Comparison of ENCODE assay signal across 23 cellular contexts in the genomic region with DNA sequence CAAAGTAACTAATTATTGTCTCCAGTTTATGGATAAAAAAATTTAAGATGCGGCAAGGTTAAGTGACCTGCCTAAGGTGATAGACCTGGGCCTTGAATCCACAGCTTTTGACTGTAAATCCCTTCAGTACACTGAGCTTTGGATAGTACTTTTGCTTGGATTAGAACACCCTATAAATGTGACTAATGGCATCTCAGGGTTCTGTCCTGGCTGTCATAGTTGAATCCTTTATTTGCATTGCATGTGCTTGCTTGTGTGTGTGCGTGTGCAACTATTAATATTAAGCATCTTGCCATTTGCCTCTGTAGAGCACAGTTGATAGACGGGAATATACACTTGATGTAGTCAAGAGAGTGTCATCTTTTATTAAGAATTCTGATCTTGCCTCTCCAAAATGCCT.
"Had no signal": no experiment of that assay in that cellular context is flagged by ENCODE, and none has a peak within 500 bp of the region (broad histone marks: within the 10 kb centered on the region; RNA-seq: fewer than 3 reads in every experiment).

No MANE protein-coding gene starts in this region.

- H3K9me3 Mint-ChIP-seq: activated CD4-positive, alpha-beta memory T cell treated with anti-CD3 and anti-CD28 coated beads, Interleukin-2, amount 10 ng/mL, durations not matched to agents 7 days and 5 days; activated naive CD4-positive, alpha-beta T cell treated with anti-CD3 and anti-CD28 coated beads, Interleukin-2, amount 50 U/mL, for 24 hours; activated naive CD8-positive, alpha-beta T cell treated with anti-CD3 and anti-CD28 coated beads, Interleukin-2, amount 50 U/mL, for 24 hours; activated T-helper 2 cell treated with anti-CD3 and anti-CD28 coated beads, Interferon-gamma antibody, Interleukin-2, Interleukin-4, amounts not matched to agents 10 μg/mL and 5 μg/mL and 100 μg/mL, durations not matched to agents 14 hours and 24 hours and 36 hours; dendritic cell treated with granulocyte-macrophage colony-stimulating factor and Interleukin-4, amounts not matched to agents 40 ng/mL and 50 ng/mL, for 4 days had no signal

- H3K4me3 ChIP-seq: breast epithelium, tibial nerve had no signal

- H3K27ac ChIP-seq: breast epithelium, epithelial cell of prostate, tibial nerve, WERI-Rb-1 had no signal

- H3K27me3 Mint-ChIP-seq: activated CD4-positive, alpha-beta T cell treated with anti-CD3 and anti-CD28 coated beads, Interleukin-2, amount 10 ng/mL, durations not matched to agents 24 days and 14 days; activated naive CD4-positive, alpha-beta T cell treated with anti-CD3 and anti-CD28 coated beads, Interleukin-2, amount 50 U/mL, for 24 hours had no signal

- H3K36me3 ChIP-seq: breast epithelium, tibial nerve, WERI-Rb-1 had no signal

- H3K9me3 ChIP-seq: breast epithelium had no signal

- H3K4me3 Mint-ChIP-seq: activated CD4-positive, alpha-beta memory T cell treated with anti-CD3 and anti-CD28 coated beads, Interleukin-2, amount 10 ng/mL, durations not matched to agents 7 days and 5 days; activated CD4-positive, alpha-beta T cell treated with anti-CD3 and anti-CD28 coated beads, Interleukin-2, amount 10 ng/mL, durations not matched to agents 24 days and 14 days; activated naive CD4-positive, alpha-beta T cell treated with anti-CD3 and anti-CD28 coated beads, Interleukin-2, amount 50 U/mL, for 24 hours; activated naive CD8-positive, alpha-beta T cell treated with anti-CD3 and anti-CD28 coated beads, Interleukin-2, amount 50 U/mL, for 24 hours; dendritic cell treated with granulocyte-macrophage colony-stimulating factor and Interleukin-4, amounts not matched to agents 40 ng/mL and 50 ng/mL, for 4 days; T-helper 17 cell had no signal

- H3K4me1 Mint-ChIP-seq: T-helper 17 cell had no signal

- ATAC-seq: activated naive CD8-positive, alpha-beta T cell treated with anti-CD3 and anti-CD28 coated beads, Interleukin-2, amount 50 U/mL, for 24 hours; left ventricle myocardium superior; naive thymus-derived CD4-positive, alpha-beta T cell; right cardiac atrium; T-helper 17 cell had no signal

- H3K36me3 Mint-ChIP-seq: activated naive CD4-positive, alpha-beta T cell treated with anti-CD3 and anti-CD28 coated beads, Interleukin-2, amount 50 U/mL, for 24 hours; naive thymus-derived CD4-positive, alpha-beta T cell had no signal

- H3K27ac Mint-ChIP-seq: activated CD4-positive, alpha-beta memory T cell treated with anti-CD3 and anti-CD28 coated beads, Interleukin-2, amount 10 ng/mL, durations not matched to agents 7 days and 5 days; activated CD4-positive, alpha-beta T cell treated with anti-CD3 and anti-CD28 coated beads, Interleukin-2, amount 10 ng/mL, durations not matched to agents 24 days and 14 days; activated naive CD4-positive, alpha-beta T cell treated with anti-CD3 and anti-CD28 coated beads, Interleukin-2, amount 50 U/mL, for 24 hours; activated naive CD8-positive, alpha-beta T cell treated with anti-CD3 and anti-CD28 coated beads, Interleukin-2, amount 50 U/mL, for 24 hours; activated T-helper 2 cell treated with anti-CD3 and anti-CD28 coated beads, Interferon-gamma antibody, Interleukin-2, Interleukin-4, amounts not matched to agents 10 μg/mL and 5 μg/mL and 100 μg/mL, durations not matched to agents 14 hours and 24 hours and 36 hours; dendritic cell treated with granulocyte-macrophage colony-stimulating factor and Interleukin-4, amounts not matched to agents 40 ng/mL and 50 ng/mL, for 4 days; naive thymus-derived CD4-positive, alpha-beta T cell; T-helper 17 cell had no signal

- DNase-seq: activated CD4-positive, alpha-beta memory T cell treated with anti-CD3 and anti-CD28 coated beads, Interleukin-2, amount 10 ng/mL, durations not matched to agents 7 days and 5 days; activated CD4-positive, alpha-beta T cell treated with anti-CD3 and anti-CD28 coated beads, Interleukin-2, amount 10 ng/mL, durations not matched to agents 24 days and 14 days; activated CD4-positive, CD25-positive, alpha-beta regulatory T cell treated with anti-CD3 and anti-CD28 coated beads, Interleukin-2, amount 50 U/mL, for 72 hours; activated naive CD8-positive, alpha-beta T cell treated with anti-CD3 and anti-CD28 coated beads, Interleukin-2, amount 50 U/mL, for 24 hours; activated T-cell treated with anti-CD3 and anti-CD28 coated beads, Interleukin-2, amount 50 U/mL, for 48 hours; central memory CD4-positive, alpha-beta T cell; islet precursor cell; left ventricle myocardium superior; naive thymus-derived CD4-positive, alpha-beta T cell; posterior cingulate gyrus; right cardiac atrium; stimulated activated CD4-positive, alpha-beta T cell treated with anti-CD3 and anti-CD28 coated beads, Interleukin-15, amount 100 ng/mL, for 24 hours; stimulated activated CD4-positive, alpha-beta T cell treated with anti-CD3 and anti-CD28 coated beads, Interleukin-2, amount 100 ng/mL, for 24 hours; stimulated activated naive CD4-positive, alpha-beta T cell treated with Interleukin-2 at 50 U/mL for 16 hours; T-helper 17 cell; T1000; WERI-Rb-1 had no signal
